ENCODE assay signal across 9 cellular contexts in the genomic region with DNA sequence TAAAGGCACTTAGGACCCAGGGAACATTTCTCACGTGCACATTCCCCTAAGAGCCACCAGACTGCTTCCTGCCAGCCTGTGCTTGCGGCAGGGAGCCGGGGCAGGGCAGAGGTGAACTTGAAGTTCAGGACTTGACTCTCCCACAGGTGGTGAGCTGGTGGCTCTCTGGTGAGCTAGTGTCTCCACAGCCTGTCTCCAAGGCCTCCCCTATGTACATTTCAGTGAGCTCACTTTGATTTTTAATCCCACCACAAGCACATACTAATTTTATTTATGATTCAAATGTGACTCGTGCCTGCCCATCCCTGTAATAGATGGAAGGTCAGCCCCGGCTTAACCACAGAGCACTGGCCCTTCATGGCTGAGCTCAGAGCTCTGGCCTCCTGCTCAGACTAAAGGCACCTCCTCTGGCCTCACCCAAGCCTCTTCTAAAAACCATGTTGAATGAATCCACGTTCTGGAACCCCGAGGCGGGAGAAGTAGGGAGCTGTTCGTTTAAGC. TPM values are rescaled to one million over a fixed set of nuclear protein-coding genes. Genes with fewer than 3 reads are reported as not detected.
DNase-seq lines count a peak whose midpoint lies in the region.
"Had no signal": no experiment of that assay in that cellular context is flagged by ENCODE, and none has a peak within 500 bp of the region (broad histone marks: within the 10 kb centered on the region; RNA-seq: fewer than 3 reads in every experiment).

No MANE protein-coding gene starts in this region.

- peak overlapping the region in 13 of 21 experiments; percentile 17 to 67 (median 49) for H3K27ac ChIP-seq in skin epidermis
- no peak overlapping the region for H3K27ac ChIP-seq in effector memory CD4-positive, alpha-beta T cell (ENCODE audit: insufficient read depth, low read length, poor library complexity, severe bottlenecking)

- peak; percentile 11 for DNase-seq in G401 (ENCODE audit: low spot score)
- DNase-seq in RPMI8226: peak; percentile 81
- peak; percentile 46 for DNase-seq in glomerular visceral epithelial cell (ENCODE audit: extremely low spot score)
- DNase-seq in SK-N-DZ (ENCODE audit: low spot score): no peak
- DNase-seq in stimulated activated CD4-positive, alpha-beta T cell treated with anti-CD3 and anti-CD28 coated beads, Interleukin-4, amount 100 ng/mL, for 4 hours: no peak
- no peak for DNase-seq in effector memory CD4-positive, alpha-beta T cell
- no peak for DNase-seq in stimulated activated CD4-positive, alpha-beta T cell treated with anti-CD3 and anti-CD28 coated beads, Interleukin-1b, Interleukin-23, amount 100 ng/mL, for 48 hours
- DNase-seq: NCI-H1417 had no signal

- in situ Hi-C loops in G401 (cut with HindIII; ENCODE audit: low sequenced_read_pairs): no loop called here

- no peaks in the 10 kb centered on the region for H3K9me3 ChIP-seq in effector memory CD4-positive, alpha-beta T cell (ENCODE audit: control insufficient read depth, low read length)

- H3K27me3 ChIP-seq in effector memory CD4-positive, alpha-beta T cell (replicated peaks; ENCODE audit: control insufficient read depth, insufficient read depth, low read length, poor library complexity, severe bottlenecking): no peaks in the 10 kb centered on the region

- H3K36me3 ChIP-seq in effector memory CD4-positive, alpha-beta T cell (ENCODE audit: control insufficient read depth, insufficient read depth, low read length): peaks cover 45% of the 10 kb centered on the region

- no peak overlapping the region for H3K4me3 ChIP-seq in skin epidermis
- no peak overlapping the region for H3K4me3 ChIP-seq in effector memory CD4-positive, alpha-beta T cell (ENCODE audit: insufficient read depth, low read depth, low read length, poor library complexity, severe bottlenecking)

- peaks cover 22% of the 10 kb centered on the region for H3K4me1 ChIP-seq in effector memory CD4-positive, alpha-beta T cell (ENCODE audit: control insufficient read depth, insufficient read depth, low read length, poor library complexity, severe bottlenecking)

RNA-seq across cellular contexts. Expression of a gene that starts 9.2 kb away (rescaled TPM):
- total RNA-seq in G401 (2014; rRNA removed; shearing (Covaris generic)): 18.2 and 28.1 TPM in 2 replicates
- polyA plus RNA-seq in SK-N-DZ (2014; cell fraction: cytosol; rRNA removed): 51.8 and 56.7 TPM in 2 replicates
- 21.1 and 27.0 TPM in 2 replicates for polyA plus RNA-seq in SK-N-DZ (2014; cell fraction: nucleus; rRNA removed)

Comparison
In these comparisons a context has a peak if more than half of its experiments do, and no peak if none do; other contexts are left out.
1. DNase-seq: peak in G401 (single experiment), RPMI8226 (single experiment) and glomerular visceral epithelial cell (single experiment); none in SK-N-DZ (single experiment), stimulated activated CD4-positive, alpha-beta T cell treated with anti-CD3 and anti-CD28 coated beads, Interleukin-4, amount 100 ng/mL, for 4 hours (0 of 2), effector memory CD4-positive, alpha-beta T cell (0 of 3) and stimulated activated CD4-positive, alpha-beta T cell treated with anti-CD3 and anti-CD28 coated beads, Interleukin-1b, Interleukin-23, amount 100 ng/mL, for 48 hours (single experiment).